8 cellular contexts compared by ENCODE assay signal in the genomic region with DNA sequence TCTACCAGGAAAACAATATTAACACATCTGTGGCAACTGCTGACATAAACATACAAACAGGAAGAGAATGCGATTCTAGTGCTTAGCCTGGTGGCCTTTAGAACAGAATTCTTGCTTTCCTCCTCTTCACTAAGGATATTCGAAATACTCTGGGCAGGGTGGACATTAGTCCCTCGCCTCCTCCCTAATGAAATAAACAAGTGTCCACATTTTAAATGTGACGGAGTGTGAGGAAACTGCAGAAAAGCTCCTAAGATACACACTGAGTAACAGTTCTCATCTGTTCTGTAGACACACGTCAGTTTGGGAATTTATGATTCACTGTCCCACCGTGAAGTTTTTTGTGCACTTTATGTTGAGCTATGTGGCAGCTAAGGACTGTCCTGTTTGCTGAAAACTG. TPM values are rescaled to one million over a fixed set of nuclear protein-coding genes. Genes with fewer than 3 reads are reported as not detected.
DNase-seq lines count a peak whose midpoint lies in the region; ATAC-seq and TF ChIP-seq lines count a peak whose summit lies in the region.

No MANE protein-coding gene starts in this region.

- H3K9me3 ChIP-seq in SK-N-SH (no peaks in the 10 kb centered on the region), parathyroid adenoma (ENCODE audit: control insufficient read depth, low read length) (no peaks in the 10 kb centered on the region)

- H3K4me3 ChIP-seq in AG04449 (ENCODE audit: low read depth, low read length), result peak overlapping the region; percentile 95
- peak overlapping the region; percentile 59 to 66 for H3K4me3 ChIP-seq in SK-N-SH (ENCODE audit: low read depth in 2 of 2, low read length in 1 of 2)
- peak overlapping the region; percentile 74 to 88 for H3K4me3 ChIP-seq in foreskin fibroblast (ENCODE audit: low read depth in 1 of 2, low read length in 2 of 2)
- H3K4me3 ChIP-seq in parathyroid adenoma (ENCODE audit: low read depth, low read length), result peak overlapping the region; percentile 73

- TF ChIP-seq RAD21 in SK-N-SH (IDR thresholded peaks at IDR 0.05; ENCODE audit: low read length), result no peak

- TF ChIP-seq CTCF in AG04449 (IDR thresholded peaks at IDR 0.05; ENCODE audit: insufficient read depth, low read length, missing control alignments) (no peak), SK-N-SH (IDR thresholded peaks at IDR 0.05) (no peak), foreskin fibroblast (IDR thresholded peaks at IDR 0.05; ENCODE audit: low read depth, low read length) (no peak), parathyroid adenoma (IDR thresholded peaks at IDR 0.05) (no peak)

- 39% methylated on average over 6 of the region's 6 CpGs for WGBS in SK-N-SH (ENCODE audit: low lambda C conversion rate)

- no peaks in the 10 kb centered on the region for H3K9me2 ChIP-seq in SK-N-SH

- H3K4me1 ChIP-seq in SK-N-SH (ENCODE audit: control insufficient read depth in 1 of 2, insufficient read depth in 2 of 2, low read depth in 1 of 2, low read length in 1 of 2), result peaks cover 4 to 27% of the 10 kb centered on the region in 2 experiments; a peak in 3 of 4 replicates
- H3K4me1 ChIP-seq in parathyroid adenoma, result peaks cover 3% of the 10 kb centered on the region

- peaks cover 45% of the 10 kb centered on the region for H3F3A ChIP-seq in SK-N-SH (replicated peaks; ENCODE audit: insufficient read depth)

- H3K9ac ChIP-seq in SK-N-SH (peak overlapping the region; percentile 81), parathyroid adenoma (no peak overlapping the region)

- no peaks in the 10 kb centered on the region for H4K20me1 ChIP-seq in SK-N-SH (ENCODE audit: insufficient read depth)

- no peak for TF ChIP-seq EP300 in SK-N-SH (IDR thresholded peaks at IDR 0.05; ENCODE audit: borderline replicate concordance in 1 of 2, low read depth in 1 of 2, low read length in 1 of 2)

- DNase-seq in AG04449 (ENCODE audit: low read depth, low spot score), result no peak
- DNase-seq in SK-N-SH, result no peak
- no peak for DNase-seq in foreskin fibroblast
- DNase-seq in NOMO-1 treated with dmso at 0.1 percent for 144 hours (lab: John Stamatoyannopoulos, UW; ENCODE audit: unreplicated experiment), result no peak
- no peak for DNase-seq in RPMI8226
- no peak for DNase-seq in NCI-H2029 treated with DMSO at 0.1 percent for 48 hours (lab: John Stamatoyannopoulos, UW)

- H3K36me3 ChIP-seq in SK-N-SH (replicated peaks in 1 of 2; ENCODE audit: control insufficient read depth in 1 of 2, insufficient read depth in 2 of 2, low read length in 1 of 2), result no peaks in the 10 kb centered on the region
- no peaks in the 10 kb centered on the region for H3K36me3 ChIP-seq in parathyroid adenoma (ENCODE audit: control insufficient read depth, insufficient read depth, low read length)

- H3K27me3 ChIP-seq in SK-N-SH (ENCODE audit: insufficient read depth) (no peaks in the 10 kb centered on the region), parathyroid adenoma (ENCODE audit: control insufficient read depth, insufficient read depth, low read length) (no peaks in the 10 kb centered on the region)

- POLR2A ChIA-PET in AG04449 (lab: Yijun Ruan, JAX), result interaction anchor here (0.7 to 2.1 kb wide), 8 partner anchors 8 to 258 kb away, joined by 3 to 13 read pairs (median 4); no protein-coding TSS in a partner anchor
- POLR2A ChIA-PET in SK-N-SH (lab: Yijun Ruan, JAX), result no interaction called here

- peak; percentile 28 for ATAC-seq in GM21526 (IDR thresholded peaks at IDR 0.05; ENCODE audit: low FRiP score, unreplicated experiment)

- CTCF ChIA-PET in AG04449 (lab: Yijun Ruan, JAX), result interaction anchor here (0.8 to 2.0 kb wide), 4 partner anchors 57 to 645 kb away, joined by 3 to 8 read pairs (median 3); no protein-coding TSS in a partner anchor
- CTCF ChIA-PET in SK-N-SH (lab: Yijun Ruan, JAX), result no interaction called here

- H2AFZ ChIP-seq in SK-N-SH (ENCODE audit: low read depth) (no peak overlapping the region), parathyroid adenoma (peak overlapping the region; percentile 86)

- H3K79me2 ChIP-seq in SK-N-SH (ENCODE audit: insufficient read depth) (peaks cover 50% of the 10 kb centered on the region), parathyroid adenoma (no peaks in the 10 kb centered on the region)

- H3K4me2 ChIP-seq in SK-N-SH, result peak overlapping the region; percentile 63
- H3K4me2 ChIP-seq in parathyroid adenoma (ENCODE audit: low read length), result peak overlapping the region; percentile 60

- peak overlapping the region; percentile 25 to 93; a peak in 3 of 4 replicates for H3K27ac ChIP-seq in SK-N-SH (ENCODE audit: low read depth in 2 of 2, low read length in 1 of 2)
- H3K27ac ChIP-seq in parathyroid adenoma, result peak overlapping the region; percentile 92

TF ChIP-seq in SK-N-SH, 30 proteins besides CTCF, POLR2A, EP300 and RAD21:
- TF ChIP-seq TAF1 (IDR thresholded peaks at IDR 0.05; ENCODE audit: borderline replicate concordance, low read depth, low read length), result 0 out of 2 replicates have a peak, but pooled peaks have one; percentile 23
- no peak for TF ChIP-seq NFIC (IDR thresholded peaks at IDR 0.05; ENCODE audit: borderline replicate concordance)
- TF ChIP-seq, protein P1, sequence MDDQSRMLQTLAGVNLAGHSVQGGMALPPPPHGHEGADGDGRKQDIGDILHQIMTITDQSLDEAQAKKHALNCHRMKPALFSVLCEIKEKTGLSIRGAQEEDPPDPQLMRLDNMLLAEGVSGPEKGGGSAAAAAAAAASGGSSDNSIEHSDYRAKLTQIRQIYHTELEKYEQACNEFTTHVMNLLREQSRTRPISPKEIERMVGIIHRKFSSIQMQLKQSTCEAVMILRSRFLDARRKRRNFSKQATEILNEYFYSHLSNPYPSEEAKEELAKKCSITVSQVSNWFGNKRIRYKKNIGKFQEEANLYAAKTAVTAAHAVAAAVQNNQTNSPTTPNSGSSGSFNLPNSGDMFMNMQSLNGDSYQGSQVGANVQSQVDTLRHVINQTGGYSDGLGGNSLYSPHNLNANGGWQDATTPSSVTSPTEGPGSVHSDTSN (IDR thresholded peaks at IDR 0.05), result 0 out of 2 replicates have a peak, but pooled peaks have one; percentile 17

RNA-seq across cellular contexts. Expression of gene STARD13, which starts 0.6 kb away (rescaled TPM):
- 5.7 and 6.6 TPM in 2 replicates for polyA plus RNA-seq in SK-N-SH (2012; rRNA removed)
- 4.8 TPM in 2 replicates for polyA plus RNA-seq in SK-N-SH (2012; cell fraction: cytosol; rRNA removed)
- 11.0 and 14.0 TPM in 2 replicates for polyA plus RNA-seq in SK-N-SH (2012; cell fraction: nucleus; rRNA removed)
